25 cellular contexts compared by ENCODE assay signal in the genomic region with DNA sequence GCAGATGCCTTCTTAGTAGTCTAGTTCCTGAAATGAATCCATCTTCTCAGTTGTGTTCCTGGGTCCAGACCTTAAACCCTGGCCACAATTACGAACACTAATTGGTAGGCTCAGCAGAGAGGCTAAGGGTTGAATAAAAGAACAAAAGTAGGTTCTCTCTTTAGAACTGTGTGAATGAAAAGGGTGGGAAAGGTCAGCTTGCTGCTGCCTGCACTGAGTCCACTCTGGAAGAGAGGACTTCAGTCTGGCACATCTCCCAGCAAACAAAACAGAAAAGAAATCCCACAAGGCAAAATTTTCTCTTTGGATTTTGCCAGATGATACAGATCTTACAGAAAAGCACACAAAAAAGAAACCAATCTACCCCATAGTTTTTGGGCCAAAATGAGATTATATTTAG.
DNase-seq lines count a peak whose midpoint lies in the region; ATAC-seq, FAIRE-seq and TF ChIP-seq lines count a peak whose summit lies in the region.
"Had no signal": no experiment of that assay in that cellular context is flagged by ENCODE, and none has a peak within 500 bp of the region (broad histone marks: within the 10 kb centered on the region; RNA-seq: fewer than 3 reads in every experiment).

No MANE protein-coding gene starts in this region.

- intact Hi-C loops in Right ventricle myocardium superior (cut with DNase I), result no loop called here
- intact Hi-C loops in cardiac septum (cut with DNase I), result no loop called here

- H3K9me3 ChIP-seq in neural progenitor cell (ENCODE audit: low read depth), result no peaks in the 10 kb centered on the region
- H3K9me3 ChIP-seq: pancreas had no signal

- peaks cover 21% of the 10 kb centered on the region for H3F3A ChIP-seq in neural progenitor cell (ENCODE audit: low read depth)

- H3K27me3 Mint-ChIP-seq in neural progenitor cell (ENCODE audit: insufficient read depth, low read depth), result peaks cover 4% of the 10 kb centered on the region

- peak overlapping the region; percentile 70 for H3K27ac Mint-ChIP-seq in neural progenitor cell
- H3K27ac Mint-ChIP-seq: activated CD4-positive, alpha-beta T cell treated with anti-CD3 and anti-CD28 coated beads for 36 hours; B cell; memory B cell; stimulated activated naive CD8-positive, alpha-beta T cell treated with anti-CD3 and anti-CD28 coated beads, Interleukin-15, amount 100 ng/mL, for 72 hours had no signal

- no peaks in the 10 kb centered on the region for H3K79me2 ChIP-seq in neural progenitor cell (ENCODE audit: low read depth)

- FAIRE-seq in HTR-8/SVneo (lab: Jason Lieb, UNC) (no peak), RCC 7860 (lab: Jason Lieb, UNC) (no peak)
- FAIRE-seq: A204.1, keratinocyte, pancreas had no signal

- peak; percentile 63 for ATAC-seq in Right ventricle myocardium superior (ENCODE audit: poor library complexity)
- ATAC-seq: activated CD4-positive, alpha-beta T cell treated with anti-CD3 and anti-CD28 coated beads for 36 hours; pancreas; stimulated activated naive CD8-positive, alpha-beta T cell treated with anti-CD3 and anti-CD28 coated beads, Interleukin-15, amount 100 ng/mL, for 72 hours had no signal

- H3K4me1 ChIP-seq in neural progenitor cell, result peaks cover 16% of the 10 kb centered on the region
- H3K4me1 ChIP-seq: pancreas, Peyer's patch, transverse colon had no signal

- H3K36me3 ChIP-seq in neural progenitor cell, result no peaks in the 10 kb centered on the region
- H3K36me3 ChIP-seq: pancreas, Peyer's patch, transverse colon had no signal

- DNase-seq in Right ventricle myocardium superior, result no peak
- DNase-seq in cardiac septum (ENCODE audit: low spot score), result no peak
- DNase-seq in globus pallidus (ENCODE audit: low spot score), result peak; percentile 52
- peak; percentile 32 for DNase-seq in neural progenitor cell (ENCODE audit: low spot score)
- DNase-seq in HTR-8/SVneo (ENCODE audit: insufficient read length, low spot score), result no peak
- DNase-seq in NCI-H1417 treated with DMSO at 0.1 percent for 48 hours (lab: John Stamatoyannopoulos, UW), result no peak
- no peak for DNase-seq in RCC 7860 (ENCODE audit: low spot score)
- DNase-seq in ecto neural progenitor cell (ENCODE audit: low spot score), result no peak
- DNase-seq: activated CD4-positive, alpha-beta T cell treated with anti-CD3 and anti-CD28 coated beads for 36 hours; activated CD8-positive, alpha-beta memory T cell treated with anti-CD3 and anti-CD28 coated beads for 24 hours; activated gamma-delta T cell treated with Interleukin-2 at 50 U/mL for 16 hours; activated T-cell treated with anti-CD3 and anti-CD28 coated beads, Interleukin-2, amount 50 U/mL, for 1 hour; COR-L47; DMS79; NCI-H1694; NCI-H2171; pancreas; Peyer's patch; stimulated activated naive CD8-positive, alpha-beta T cell treated with anti-CD3 and anti-CD28 coated beads, Interleukin-15, amount 100 ng/mL, for 72 hours; T-helper 1 cell; transverse colon had no signal

- peak overlapping the region; percentile 34 for H3K4me2 ChIP-seq in neural progenitor cell

- no peak overlapping the region for H3K4me3 Mint-ChIP-seq in neural progenitor cell
- H3K4me3 Mint-ChIP-seq: activated CD4-positive, alpha-beta T cell treated with anti-CD3 and anti-CD28 coated beads for 36 hours; B cell; memory B cell; stimulated activated naive CD8-positive, alpha-beta T cell treated with anti-CD3 and anti-CD28 coated beads, Interleukin-15, amount 100 ng/mL, for 72 hours had no signal

- no peaks in the 10 kb centered on the region for H4K20me1 ChIP-seq in neural progenitor cell (ENCODE audit: low read depth)

- no peaks in the 10 kb centered on the region for H3K27me3 ChIP-seq in neural progenitor cell
- H3K27me3 ChIP-seq: pancreas, Peyer's patch, transverse colon had no signal

- H3K4me3 ChIP-seq in neural progenitor cell, result no peak overlapping the region
- H3K4me3 ChIP-seq: pancreas, Peyer's patch, transverse colon had no signal

- H3K4me1 Mint-ChIP-seq in neural progenitor cell, result peaks cover 17% of the 10 kb centered on the region
- H3K4me1 Mint-ChIP-seq: activated CD4-positive, alpha-beta T cell treated with anti-CD3 and anti-CD28 coated beads for 36 hours; B cell; stimulated activated naive CD8-positive, alpha-beta T cell treated with anti-CD3 and anti-CD28 coated beads, Interleukin-15, amount 100 ng/mL, for 72 hours had no signal

- H3K9me3 Mint-ChIP-seq in neural progenitor cell, result peaks cover 10% of the 10 kb centered on the region

- H3K36me3 Mint-ChIP-seq in neural progenitor cell, result no peaks in the 10 kb centered on the region
- H3K36me3 Mint-ChIP-seq: memory B cell had no signal

- peak overlapping the region; percentile 80 for H3K27ac ChIP-seq in neural progenitor cell
- H3K27ac ChIP-seq: pancreas, Peyer's patch, transverse colon had no signal

- TF ChIP-seq CTCF in neural progenitor cell (IDR thresholded peaks at IDR 0.05), result no peak

- no peak overlapping the region for H2AFZ ChIP-seq in neural progenitor cell (replicated peaks)

- no peak overlapping the region for H3K9ac ChIP-seq in neural progenitor cell

Comparison
In these comparisons a context has a peak if more than half of its experiments do, and no peak if none do; other contexts are left out.
1. DNase-seq: peak in globus pallidus (single experiment) and neural progenitor cell (single experiment); none in Right ventricle myocardium superior (single experiment), cardiac septum (single experiment), HTR-8/SVneo (single experiment), NCI-H1417 treated with DMSO at 0.1 percent for 48 hours (single experiment), RCC 7860 (single experiment) and ecto neural progenitor cell (single experiment).